ENCODE assay signal across 27 cellular contexts in the genomic region with DNA sequence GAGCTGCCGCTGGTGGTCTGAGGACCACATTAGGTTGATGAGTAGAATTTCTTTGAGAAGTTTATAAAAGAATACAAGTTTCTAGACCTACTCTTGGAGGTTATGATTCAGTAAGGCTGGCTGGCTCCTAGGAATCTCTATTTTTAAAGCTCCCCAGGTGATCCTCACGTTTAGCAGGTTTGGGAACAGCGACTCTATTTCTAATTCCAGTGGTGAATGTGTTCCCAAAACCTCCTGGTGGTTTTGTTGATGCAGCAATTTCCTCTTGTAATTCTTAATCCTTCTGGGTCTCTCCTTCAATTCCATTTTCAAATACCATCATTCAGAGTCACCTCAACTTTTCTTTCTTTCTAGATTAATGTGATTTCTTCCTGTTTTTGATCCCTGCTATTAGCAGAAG.
"Had no signal": no experiment of that assay in that cellular context is flagged by ENCODE, and none has a peak within 500 bp of the region (broad histone marks: within the 10 kb centered on the region; RNA-seq: fewer than 3 reads in every experiment).

No MANE protein-coding gene starts in this region.

- H3K27me3 ChIP-seq: cardiac muscle cell, stomach, suprapubic skin, tibial nerve had no signal

- H3K9me3 ChIP-seq: stomach, suprapubic skin, tibial nerve had no signal

- H3K4me3 Mint-ChIP-seq: activated CD4-positive, alpha-beta memory T cell treated with anti-CD3 and anti-CD28 coated beads, Interleukin-2, amount 10 ng/mL, durations not matched to agents 7 days and 5 days; activated CD4-positive, alpha-beta T cell treated with anti-CD3 and anti-CD28 coated beads, Interleukin-2, amount 10 ng/mL, durations not matched to agents 24 days and 14 days; activated naive CD8-positive, alpha-beta T cell treated with anti-CD3 and anti-CD28 coated beads, Interleukin-2, amount 50 U/mL, for 24 hours; activated T-helper 1 cell treated with anti-CD3 and anti-CD28 coated beads, Interleukin-12 subunit alpha, Interleukin-12 subunit beta, Interleukin-2, Interleukin-4 antibody, amounts not matched to agents 30 ng/mL and 10 ng/mL and 1 ng/mL, durations not matched to agents 14 hours and 24 hours and 36 hours; mesothelial cell of epicardium; naive thymus-derived CD8-positive, alpha-beta T cell; stimulated activated memory B cell treated with anti-CD40 and anti-IgM and Interleukin-4, amounts not matched to agents 10 μg/mL and 1 μg/mL and 100 μg/mL, for 72 hours had no signal

- ATAC-seq: activated CD4-positive, CD25-positive, alpha-beta regulatory T cell treated with anti-CD3 and anti-CD28 coated beads, Interleukin-2, amount 50 U/mL, for 24 hours; esophagus mucosa; left lobe of liver; naive thymus-derived CD8-positive, alpha-beta T cell; sciatic nerve; stimulated activated memory B cell treated with anti-CD40 and anti-IgM and Interleukin-4, amounts not matched to agents 10 μg/mL and 1 μg/mL and 100 μg/mL, for 72 hours had no signal

- H3K27ac ChIP-seq: cardiac muscle cell, stomach, suprapubic skin, tibial nerve had no signal

- H3K4me1 Mint-ChIP-seq: naive thymus-derived CD8-positive, alpha-beta T cell; stimulated activated memory B cell treated with anti-CD40 and anti-IgM and Interleukin-4, amounts not matched to agents 10 μg/mL and 1 μg/mL and 100 μg/mL, for 72 hours had no signal

- H3K27me3 Mint-ChIP-seq: activated CD4-positive, alpha-beta T cell treated with anti-CD3 and anti-CD28 coated beads, Interleukin-2, amount 10 ng/mL, durations not matched to agents 24 days and 14 days; stimulated activated memory B cell treated with anti-CD40 and anti-IgM and Interleukin-4, amounts not matched to agents 10 μg/mL and 1 μg/mL and 100 μg/mL, for 72 hours had no signal

- H3K36me3 Mint-ChIP-seq: mesothelial cell of epicardium; naive thymus-derived CD8-positive, alpha-beta T cell; stimulated activated memory B cell treated with anti-CD40 and anti-IgM and Interleukin-4, amounts not matched to agents 10 μg/mL and 1 μg/mL and 100 μg/mL, for 72 hours had no signal

- H3K36me3 ChIP-seq: cardiac muscle cell, stomach, suprapubic skin, tibial nerve had no signal

- H3K9me3 Mint-ChIP-seq: activated CD4-positive, alpha-beta T cell treated with anti-CD3 and anti-CD28 coated beads, Interleukin-2, amount 10 ng/mL, durations not matched to agents 24 days and 14 days; naive thymus-derived CD8-positive, alpha-beta T cell; stimulated activated memory B cell treated with anti-CD40 and anti-IgM and Interleukin-4, amounts not matched to agents 10 μg/mL and 1 μg/mL and 100 μg/mL, for 72 hours had no signal

- DNase-seq: activated CD4-positive, alpha-beta memory T cell treated with anti-CD3 and anti-CD28 coated beads, Interleukin-2, amount 10 ng/mL, durations not matched to agents 7 days and 5 days; activated CD4-positive, alpha-beta T cell treated with anti-CD3 and anti-CD28 coated beads, Interleukin-2, amount 10 ng/mL, durations not matched to agents 24 days and 14 days; activated gamma-delta T cell; activated naive CD4-positive, alpha-beta T cell treated with anti-CD3 and anti-CD28 coated beads, Interleukin-2, amount 50 U/mL, for 16 hours; activated naive CD8-positive, alpha-beta T cell treated with anti-CD3 and anti-CD28 coated beads, Interleukin-2, amount 50 U/mL, for 24 hours; dermis blood vessel endothelial cell; effector memory CD4-positive, alpha-beta T cell; glutamatergic neuron; naive thymus-derived CD8-positive, alpha-beta T cell; posterior cingulate gyrus; small intestine; stimulated activated CD4-positive, alpha-beta T cell treated with anti-CD3 and anti-CD28 coated beads, Interleukin-15, amount 100 ng/mL, for 24 hours; stomach had no signal

- FAIRE-seq: endothelial cell of umbilical vein, frontal cortex, islet of Langerhans, small intestine had no signal

- H3K27ac Mint-ChIP-seq: activated CD4-positive, alpha-beta memory T cell treated with anti-CD3 and anti-CD28 coated beads, Interleukin-2, amount 10 ng/mL, durations not matched to agents 7 days and 5 days; activated CD4-positive, alpha-beta T cell treated with anti-CD3 and anti-CD28 coated beads, Interleukin-2, amount 10 ng/mL, durations not matched to agents 24 days and 14 days; activated naive CD8-positive, alpha-beta T cell treated with anti-CD3 and anti-CD28 coated beads, Interleukin-2, amount 50 U/mL, for 24 hours; activated T-helper 1 cell treated with anti-CD3 and anti-CD28 coated beads, Interleukin-12 subunit alpha, Interleukin-12 subunit beta, Interleukin-2, Interleukin-4 antibody, amounts not matched to agents 30 ng/mL and 10 ng/mL and 1 ng/mL, durations not matched to agents 14 hours and 24 hours and 36 hours; mesothelial cell of epicardium; naive thymus-derived CD8-positive, alpha-beta T cell; stimulated activated memory B cell treated with anti-CD40 and anti-IgM and Interleukin-4, amounts not matched to agents 10 μg/mL and 1 μg/mL and 100 μg/mL, for 72 hours had no signal

- H3K4me3 ChIP-seq: cardiac muscle cell, lung, stomach, suprapubic skin, tibial nerve had no signal

- H3K4me1 ChIP-seq: stomach had no signal
